In the genomic region with DNA sequence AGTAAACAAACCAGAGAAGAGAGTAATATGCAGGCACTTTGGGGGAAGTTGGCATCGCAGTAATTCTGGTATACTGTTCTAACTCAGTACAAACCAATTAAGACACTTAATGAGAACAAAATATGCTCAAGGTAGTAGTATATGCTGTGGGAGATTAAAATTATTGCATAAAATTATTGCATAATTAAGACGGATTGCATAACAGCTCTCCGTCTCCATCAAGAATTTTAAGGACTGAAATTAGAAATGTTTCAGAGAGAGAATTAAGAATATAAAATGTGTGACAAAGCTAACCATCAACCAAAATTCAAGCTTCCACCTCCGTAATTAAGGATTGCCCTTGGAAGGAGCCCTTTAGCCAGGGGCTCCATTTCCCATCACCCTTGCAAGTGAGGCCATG, we compare ENCODE assay signal across 2 cellular contexts.
TF ChIP-seq lines count a peak whose summit lies in the region.

No MANE protein-coding gene starts in this region.

TF ChIP-seq in IMR-90, 13 proteins besides CTCF, POLR2A, EP300 and RAD21:
- no peak for TF ChIP-seq MAFK (IDR thresholded peaks at IDR 0.05; ENCODE audit: low read depth, low read length)
- peak; percentile 53; the same call in 1 of the 2 replicates for TF ChIP-seq CEBPB (IDR thresholded peaks at IDR 0.05; ENCODE audit: low read depth, low read length)

TF ChIP-seq in K562, 482 proteins besides CTCF, POLR2A, EP300 and RAD21:
- TF ChIP-seq MYC (IDR thresholded peaks at IDR 0.05; ENCODE audit: low read depth, low read length) (no peak), MYC (CRISPR knock-in tag; IDR thresholded peaks at IDR 0.05; ENCODE audit: borderline replicate concordance, low read depth) (no peak), TRIM28 (IDR thresholded peaks at IDR 0.05) (no peak), CEBPG (CRISPR knock-in tag; IDR thresholded peaks at IDR 0.05) (no peak), CEBPG (tag; conservative IDR thresholded peaks at IDR 0.05 in 1 of 2, IDR thresholded peaks at IDR 0.05 in 1 of 2) (peak in 1 of 2 experiments; percentile 44; a peak in 1 of 4 replicates), CREM (IDR thresholded peaks at IDR 0.05; ENCODE audit: low read depth) (no peak), CEBPB (tag; IDR thresholded peaks at IDR 0.05) (peak; percentile 8; the same call in 1 of the 2 replicates), SMARCC2 (IDR thresholded peaks at IDR 0.05; ENCODE audit: low read depth) (no peak), C11orf30 (IDR thresholded peaks at IDR 0.05; ENCODE audit: low read depth) (no peak), ZNF57 (CRISPR knock-in tag; IDR thresholded peaks at IDR 0.05) (no peak)
- TF ChIP-seq, protein P1, sequence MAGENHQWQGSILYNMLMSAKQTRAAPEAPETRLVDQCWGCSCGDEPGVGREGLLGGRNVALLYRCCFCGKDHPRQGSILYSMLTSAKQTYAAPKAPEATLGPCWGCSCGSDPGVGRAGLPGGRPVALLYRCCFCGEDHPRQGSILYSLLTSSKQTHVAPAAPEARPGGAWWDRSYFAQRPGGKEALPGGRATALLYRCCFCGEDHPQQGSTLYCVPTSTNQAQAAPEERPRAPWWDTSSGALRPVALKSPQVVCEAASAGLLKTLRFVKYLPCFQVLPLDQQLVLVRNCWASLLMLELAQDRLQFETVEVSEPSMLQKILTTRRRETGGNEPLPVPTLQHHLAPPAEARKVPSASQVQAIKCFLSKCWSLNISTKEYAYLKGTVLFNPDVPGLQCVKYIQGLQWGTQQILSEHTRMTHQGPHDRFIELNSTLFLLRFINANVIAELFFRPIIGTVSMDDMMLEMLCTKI (IDR thresholded peaks at IDR 0.05; ENCODE audit: partially characterized antibody) = no peak
- TF ChIP-seq, protein P2, sequence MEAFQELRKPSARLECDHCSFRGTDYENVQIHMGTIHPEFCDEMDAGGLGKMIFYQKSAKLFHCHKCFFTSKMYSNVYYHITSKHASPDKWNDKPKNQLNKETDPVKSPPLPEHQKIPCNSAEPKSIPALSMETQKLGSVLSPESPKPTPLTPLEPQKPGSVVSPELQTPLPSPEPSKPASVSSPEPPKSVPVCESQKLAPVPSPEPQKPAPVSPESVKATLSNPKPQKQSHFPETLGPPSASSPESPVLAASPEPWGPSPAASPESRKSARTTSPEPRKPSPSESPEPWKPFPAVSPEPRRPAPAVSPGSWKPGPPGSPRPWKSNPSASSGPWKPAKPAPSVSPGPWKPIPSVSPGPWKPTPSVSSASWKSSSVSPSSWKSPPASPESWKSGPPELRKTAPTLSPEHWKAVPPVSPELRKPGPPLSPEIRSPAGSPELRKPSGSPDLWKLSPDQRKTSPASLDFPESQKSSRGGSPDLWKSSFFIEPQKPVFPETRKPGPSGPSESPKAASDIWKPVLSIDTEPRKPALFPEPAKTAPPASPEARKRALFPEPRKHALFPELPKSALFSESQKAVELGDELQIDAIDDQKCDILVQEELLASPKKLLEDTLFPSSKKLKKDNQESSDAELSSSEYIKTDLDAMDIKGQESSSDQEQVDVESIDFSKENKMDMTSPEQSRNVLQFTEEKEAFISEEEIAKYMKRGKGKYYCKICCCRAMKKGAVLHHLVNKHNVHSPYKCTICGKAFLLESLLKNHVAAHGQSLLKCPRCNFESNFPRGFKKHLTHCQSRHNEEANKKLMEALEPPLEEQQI (IDR thresholded peaks at IDR 0.05) = no peak
